In the genomic region with DNA sequence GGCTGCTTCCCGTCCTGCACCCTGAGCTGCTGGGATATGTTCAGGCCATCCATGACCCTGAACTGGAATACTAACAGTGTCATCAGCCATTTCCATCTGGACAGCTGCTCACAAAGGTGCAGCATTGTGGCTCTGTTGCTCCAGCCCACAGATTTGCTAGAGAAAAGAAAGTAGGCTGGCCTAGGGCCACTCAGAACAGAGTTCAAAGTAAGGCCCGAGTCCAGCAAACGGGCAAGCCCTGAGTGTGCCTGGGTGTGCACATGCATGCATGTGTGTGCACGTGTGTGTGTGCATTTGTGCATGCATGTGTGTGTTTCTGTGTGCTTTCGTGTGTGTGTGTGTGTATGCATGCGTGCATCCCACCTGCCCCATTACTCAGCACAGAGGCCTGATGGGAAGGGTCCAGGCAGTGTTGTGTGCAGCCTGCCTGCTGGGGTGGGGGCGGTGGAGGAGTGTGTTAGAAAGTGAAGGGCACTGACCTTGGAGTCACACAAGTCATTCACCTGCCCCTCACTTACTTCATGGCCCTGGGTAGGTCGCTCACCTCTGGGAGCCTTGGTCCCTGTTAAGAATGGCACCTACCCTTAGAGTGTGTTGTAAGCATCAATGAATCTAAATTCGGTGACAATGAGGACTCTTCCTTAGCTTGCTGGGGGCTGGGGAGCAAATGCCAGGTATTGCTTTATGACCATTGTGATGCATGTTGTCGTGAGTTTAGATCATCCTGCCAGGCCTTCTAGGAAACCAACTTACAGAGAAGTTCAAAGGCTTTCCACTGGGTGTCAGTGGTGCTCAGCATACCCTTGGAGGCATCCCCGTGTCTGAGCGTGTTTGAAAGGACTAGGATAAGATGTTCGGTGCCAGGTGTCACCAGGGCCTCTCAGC, we compare ENCODE assay signal across 9 cellular contexts. TPM values are rescaled to one million over a fixed set of nuclear protein-coding genes. Genes with fewer than 3 reads are reported as not detected.
DNase-seq lines count a peak whose midpoint lies in the region; ATAC-seq, FAIRE-seq and TF ChIP-seq lines count a peak whose summit lies in the region.
"Had no signal": no experiment of that assay in that cellular context is flagged by ENCODE, and none has a peak within 500 bp of the region (broad histone marks: within the 10 kb centered on the region; RNA-seq: fewer than 3 reads in every experiment).

No MANE protein-coding gene starts in this region.

- H3K27me3 ChIP-seq in Peyer's patch (no peaks in the 10 kb centered on the region), bronchial epithelial cell (ENCODE audit: control insufficient read depth, insufficient read depth, low read length) (peaks cover 2% of the 10 kb centered on the region), stomach (peaks cover 0 to 14% (median 0%) of the 10 kb centered on the region in 3 donors)

- H3K4me1 Mint-ChIP-seq in activated CD4-positive, alpha-beta T cell treated with anti-CD3 and anti-CD28 coated beads, Interleukin-2, amount 10 ng/mL, durations not matched to agents 24 days and 14 days = no peaks in the 10 kb centered on the region

- peak; percentile 80 for DNase-seq in activated CD4-positive, alpha-beta T cell treated with anti-CD3 and anti-CD28 coated beads, Interleukin-2, amount 10 ng/mL, durations not matched to agents 24 days and 14 days
- DNase-seq in activated CD4-positive, alpha-beta T cell treated with anti-CD3 and anti-CD28 coated beads for 1 hour = no peak
- peak; percentile 57 for DNase-seq in M059J (ENCODE audit: low read depth)
- DNase-seq in Peyer's patch = no peak
- peak; percentile 49 for DNase-seq in bronchial epithelial cell (ENCODE audit: low read depth)
- DNase-seq in islet precursor cell = peak; percentile 73
- DNase-seq in stomach = no peak

- H3K4me1 ChIP-seq in Peyer's patch = no peaks in the 10 kb centered on the region
- no peaks in the 10 kb centered on the region for H3K4me1 ChIP-seq in stomach

- ATAC-seq in HG02852 (IDR thresholded peaks at IDR 0.05; ENCODE audit: unreplicated experiment) = no peak

- 44 to 69% (median 48%) methylated on average over 9 to 13 of the region's 13 CpGs for WGBS in stomach, 5 donors

- no peaks in the 10 kb centered on the region for H3K36me3 ChIP-seq in Peyer's patch
- no peaks in the 10 kb centered on the region for H3K36me3 ChIP-seq in bronchial epithelial cell (ENCODE audit: control insufficient read depth, insufficient read depth, low read length)
- H3K36me3 ChIP-seq in stomach = no peaks in the 10 kb centered on the region

- no peaks in the 10 kb centered on the region for H3K36me3 Mint-ChIP-seq in activated CD4-positive, alpha-beta T cell treated with anti-CD3 and anti-CD28 coated beads, Interleukin-2, amount 10 ng/mL, durations not matched to agents 24 days and 14 days (ENCODE audit: low read depth)
- H3K36me3 Mint-ChIP-seq: activated naive CD8-positive, alpha-beta T cell had no signal

- H3K27ac ChIP-seq in Peyer's patch (no peak overlapping the region), stomach (no peak overlapping the region)

- peak; percentile 93 for FAIRE-seq in bronchial epithelial cell (lab: Jason Lieb, UNC)

- TF ChIP-seq CTCF in Peyer's patch (IDR thresholded peaks at IDR 0.05) = peak in 4 of 6 experiments; percentile 41 to 56 (median 45)
- peak; percentile 80 for TF ChIP-seq CTCF in bronchial epithelial cell (IDR thresholded peaks at IDR 0.05; ENCODE audit: insufficient read depth, low read length, severe bottlenecking)
- peak in 4 of 7 experiments; percentile 25 to 39 (median 34) for TF ChIP-seq CTCF in stomach (IDR thresholded peaks at IDR 0.05)

- no peak overlapping the region for H3K27ac Mint-ChIP-seq in activated CD4-positive, alpha-beta T cell treated with anti-CD3 and anti-CD28 coated beads, Interleukin-2, amount 10 ng/mL, durations not matched to agents 24 days and 14 days
- H3K27ac Mint-ChIP-seq: activated naive CD8-positive, alpha-beta T cell had no signal

- TF ChIP-seq EP300 in stomach (IDR thresholded peaks at IDR 0.05) = no peak

- H3K9me3 ChIP-seq in Peyer's patch (peaks cover 0 to 5% (median 0%) of the 10 kb centered on the region in 4 donors), stomach (peaks cover 0 to 4% (median 0%) of the 10 kb centered on the region in 4 donors)

- no peak overlapping the region for H3K4me3 Mint-ChIP-seq in activated CD4-positive, alpha-beta T cell treated with anti-CD3 and anti-CD28 coated beads, Interleukin-2, amount 10 ng/mL, durations not matched to agents 24 days and 14 days
- H3K4me3 Mint-ChIP-seq: activated naive CD8-positive, alpha-beta T cell had no signal

- no peak overlapping the region for H3K4me3 ChIP-seq in Peyer's patch
- no peak overlapping the region for H3K4me3 ChIP-seq in bronchial epithelial cell (ENCODE audit: low read depth, low read length)
- H3K4me3 ChIP-seq in stomach = no peak overlapping the region

- H3K27me3 Mint-ChIP-seq in activated CD4-positive, alpha-beta T cell treated with anti-CD3 and anti-CD28 coated beads, Interleukin-2, amount 10 ng/mL, durations not matched to agents 24 days and 14 days = no peaks in the 10 kb centered on the region
- H3K27me3 Mint-ChIP-seq: activated naive CD8-positive, alpha-beta T cell had no signal

- intact Hi-C loops in activated CD4-positive, alpha-beta T cell treated with anti-CD3 and anti-CD28 coated beads, Interleukin-2, amount 10 ng/mL, durations not matched to agents 24 days and 14 days (cut with micrococcal nuclease) = loop anchor here (1.0 to 5.0 kb wide), 2 partner anchors 166 to 225 kb away; no protein-coding TSS in a partner anchor
- intact Hi-C loops in stomach (cut with DNase I; ENCODE audit: low total_unique reads) = no loop called here

- H3K9me3 Mint-ChIP-seq in activated CD4-positive, alpha-beta T cell treated with anti-CD3 and anti-CD28 coated beads, Interleukin-2, amount 10 ng/mL, durations not matched to agents 24 days and 14 days = peaks cover 4% of the 10 kb centered on the region

- TF ChIP-seq POLR2A in Peyer's patch (IDR thresholded peaks at IDR 0.05) (no peak), stomach (IDR thresholded peaks at IDR 0.05) (no peak)

RNA-seq across cellular contexts. Expression of gene GPR12, which starts 53.2 kb away (rescaled TPM):
- not detected in 2 replicates for total RNA-seq in activated CD4-positive, alpha-beta T cell treated with anti-CD3 and anti-CD28 coated beads, Interleukin-2, amount 10 ng/mL, durations not matched to agents 24 days and 14 days
- total RNA-seq in M059J (2014; rRNA removed; shearing (Covaris generic)) = not detected in 2 replicates
- total RNA-seq in Peyer's patch (not detected), bronchial epithelial cell (not detected in 2 replicates), stomach (under 1 TPM in 1 of 5 donors, not detected in 4; 0.18 TPM)
- under 1 TPM in 2 of 3 donors, not detected in 1; 0.05 to 0.31 TPM for polyA plus RNA-seq in stomach

Comparison
In these comparisons a context has a peak if more than half of its experiments do, and no peak if none do; other contexts are left out.
1. DNase-seq: peak in activated CD4-positive, alpha-beta T cell treated with anti-CD3 and anti-CD28 coated beads, Interleukin-2, amount 10 ng/mL, durations not matched to agents 24 days and 14 days (single experiment), M059J (single experiment), bronchial epithelial cell (single experiment) and islet precursor cell (single experiment); none in activated CD4-positive, alpha-beta T cell treated with anti-CD3 and anti-CD28 coated beads for 1 hour (single experiment), Peyer's patch (0 of 3) and stomach (single experiment).
2. Peak in every context shown above with its lines, with median percentiles within 50 percentile points of each other: CTCF ChIP-seq.